ENCODE assay signal across 8 cellular contexts in the genomic region with DNA sequence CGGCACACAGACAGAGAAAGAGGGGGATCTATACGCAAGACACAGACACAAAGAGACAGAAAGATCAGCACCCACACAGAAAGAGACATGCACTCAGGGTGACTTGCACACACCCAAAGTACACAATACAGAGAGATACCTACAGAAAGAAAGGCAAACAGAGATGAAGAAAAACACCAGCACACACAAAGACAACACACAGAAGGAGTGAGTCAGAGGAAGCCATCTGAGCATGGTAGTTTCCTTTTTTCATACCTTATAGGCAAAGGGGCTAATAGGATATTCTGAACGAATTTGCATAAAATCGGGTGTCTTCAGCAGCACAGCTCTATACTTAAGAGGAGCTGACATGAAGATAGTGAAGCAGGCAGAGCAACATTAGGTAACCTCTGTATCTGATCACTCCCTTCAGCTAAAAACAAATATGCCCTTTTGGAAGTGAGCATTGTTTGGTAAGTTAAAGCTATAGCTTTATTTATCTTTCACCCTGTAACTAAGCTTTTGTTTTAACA.
DNase-seq lines count a peak whose midpoint lies in the region; ATAC-seq and TF ChIP-seq lines count a peak whose summit lies in the region.

No MANE protein-coding gene starts in this region.

- peak overlapping the region; percentile 18 for H3K27ac ChIP-seq in colonic mucosa

- no peak for DNase-seq in activated naive CD8-positive, alpha-beta T cell treated with anti-CD3 and anti-CD28 coated beads, Interleukin-2, amount 10 ng/mL, durations not matched to agents 7 days and 5 days
- no peak for DNase-seq in activated naive CD8-positive, alpha-beta T cell treated with anti-CD3 and anti-CD28 coated beads for 36 hours
- DNase-seq in HT1080 (ENCODE audit: low read depth) (peak; percentile 75), colonic mucosa (no peak), type B pancreatic cell (ENCODE audit: extremely low spot score, unreplicated experiment) (no peak), foreskin melanocyte (no peak), NCI-H82 (lab: John Stamatoyannopoulos, UW) (no peak)

- POLR2A ChIA-PET in activated naive CD8-positive, alpha-beta T cell treated with anti-CD3 and anti-CD28 coated beads, Interleukin-2, amount 10 ng/mL, durations not matched to agents 7 days and 5 days (lab: Charles Lee) = no interaction called here

- H3K9me3 Mint-ChIP-seq in activated naive CD8-positive, alpha-beta T cell treated with anti-CD3 and anti-CD28 coated beads, Interleukin-2, amount 10 ng/mL, durations not matched to agents 7 days and 5 days = no peaks in the 10 kb centered on the region
- H3K9me3 Mint-ChIP-seq in activated naive CD8-positive, alpha-beta T cell treated with anti-CD3 and anti-CD28 coated beads for 36 hours = no peaks in the 10 kb centered on the region
- H3K9me3 Mint-ChIP-seq in type B pancreatic cell = no peaks in the 10 kb centered on the region

- no peaks in the 10 kb centered on the region for H3K36me3 ChIP-seq in colonic mucosa

- no peak for TF ChIP-seq CTCF in colonic mucosa (IDR thresholded peaks at IDR 0.05)
- no peak for TF ChIP-seq CTCF in type B pancreatic cell (conservative IDR thresholded peaks at IDR 0.05)

- H3K4me3 ChIP-seq in colonic mucosa = no peak overlapping the region

- no peaks in the 10 kb centered on the region for H3K27me3 Mint-ChIP-seq in activated naive CD8-positive, alpha-beta T cell treated with anti-CD3 and anti-CD28 coated beads, Interleukin-2, amount 10 ng/mL, durations not matched to agents 7 days and 5 days
- H3K27me3 Mint-ChIP-seq in activated naive CD8-positive, alpha-beta T cell treated with anti-CD3 and anti-CD28 coated beads for 36 hours = no peaks in the 10 kb centered on the region
- no peaks in the 10 kb centered on the region for H3K27me3 Mint-ChIP-seq in type B pancreatic cell

- H3K9me3 ChIP-seq in colonic mucosa = no peaks in the 10 kb centered on the region

- peak overlapping the region; percentile 61 for H3K27ac Mint-ChIP-seq in activated naive CD8-positive, alpha-beta T cell treated with anti-CD3 and anti-CD28 coated beads, Interleukin-2, amount 10 ng/mL, durations not matched to agents 7 days and 5 days
- no peak overlapping the region for H3K27ac Mint-ChIP-seq in activated naive CD8-positive, alpha-beta T cell treated with anti-CD3 and anti-CD28 coated beads for 36 hours
- peak overlapping the region; percentile 5 for H3K27ac Mint-ChIP-seq in type B pancreatic cell

- H3K4me3 Mint-ChIP-seq in activated naive CD8-positive, alpha-beta T cell treated with anti-CD3 and anti-CD28 coated beads, Interleukin-2, amount 10 ng/mL, durations not matched to agents 7 days and 5 days = peak overlapping the region; percentile 8
- H3K4me3 Mint-ChIP-seq in activated naive CD8-positive, alpha-beta T cell treated with anti-CD3 and anti-CD28 coated beads for 36 hours = no peak overlapping the region
- no peak overlapping the region for H3K4me3 Mint-ChIP-seq in type B pancreatic cell

- no peaks in the 10 kb centered on the region for H3K27me3 ChIP-seq in colonic mucosa

- peak; percentile 54 for ATAC-seq in activated naive CD8-positive, alpha-beta T cell treated with anti-CD3 and anti-CD28 coated beads, Interleukin-2, amount 10 ng/mL, durations not matched to agents 7 days and 5 days (ENCODE audit: low read depth)
- ATAC-seq in GM19397 (IDR thresholded peaks at IDR 0.05; ENCODE audit: unreplicated experiment) = no peak

- peaks cover 8% of the 10 kb centered on the region for H3K4me1 Mint-ChIP-seq in activated naive CD8-positive, alpha-beta T cell treated with anti-CD3 and anti-CD28 coated beads, Interleukin-2, amount 10 ng/mL, durations not matched to agents 7 days and 5 days
- peaks cover 3% of the 10 kb centered on the region for H3K4me1 Mint-ChIP-seq in activated naive CD8-positive, alpha-beta T cell treated with anti-CD3 and anti-CD28 coated beads for 36 hours
- peaks cover 10% of the 10 kb centered on the region for H3K4me1 Mint-ChIP-seq in type B pancreatic cell (ENCODE audit: unreplicated experiment)

- no peak overlapping the region for H3K9ac ChIP-seq in colonic mucosa (ENCODE audit: low read depth in 2 of 2, low read length in 2 of 2)

- no peaks in the 10 kb centered on the region for H3K4me1 ChIP-seq in colonic mucosa

- H3K36me3 Mint-ChIP-seq in activated naive CD8-positive, alpha-beta T cell treated with anti-CD3 and anti-CD28 coated beads, Interleukin-2, amount 10 ng/mL, durations not matched to agents 7 days and 5 days = peaks cover 20% of the 10 kb centered on the region
- peaks cover 29% of the 10 kb centered on the region for H3K36me3 Mint-ChIP-seq in activated naive CD8-positive, alpha-beta T cell treated with anti-CD3 and anti-CD28 coated beads for 36 hours
- peaks cover 28% of the 10 kb centered on the region for H3K36me3 Mint-ChIP-seq in type B pancreatic cell

- intact Hi-C loops in colonic mucosa (cut with DNase I) = no loop called here
